ENCODE assay signal across 13 cellular contexts in the genomic region with DNA sequence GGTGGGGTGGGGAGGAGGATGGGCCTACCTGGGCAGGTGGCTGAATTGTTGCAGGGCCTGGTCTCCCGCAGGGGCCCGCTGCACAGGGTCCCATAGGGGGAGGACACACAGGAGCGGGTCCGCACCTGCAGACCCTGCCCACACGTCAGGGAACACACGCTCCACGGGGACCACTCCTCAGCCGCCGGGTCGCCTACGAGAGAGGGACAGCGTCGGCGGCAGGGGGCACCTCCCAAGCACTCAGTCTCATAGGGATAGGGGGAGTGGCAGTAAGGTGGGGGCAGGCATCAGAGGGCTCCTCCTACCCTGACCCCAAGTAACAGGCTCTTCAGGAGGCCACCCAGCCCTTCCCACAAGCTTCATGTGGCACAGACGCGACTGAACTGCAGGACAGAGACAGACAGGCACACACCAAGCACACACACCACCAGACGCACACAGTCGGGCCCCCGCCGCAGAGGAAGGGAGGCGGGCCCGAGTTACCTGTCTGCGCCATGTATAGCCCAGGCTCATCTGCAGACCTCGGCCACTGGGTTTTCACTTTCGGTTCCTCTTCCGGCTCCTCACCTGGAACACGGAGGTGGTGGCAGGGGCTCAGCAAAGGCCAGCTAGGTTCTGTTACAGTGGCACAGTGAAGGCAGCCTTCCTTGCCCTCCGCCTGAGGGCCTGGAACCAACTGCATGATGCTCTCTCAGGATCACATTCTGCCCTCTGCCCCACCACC. TPM values are rescaled to one million over a fixed set of nuclear protein-coding genes. Genes with fewer than 3 reads are reported as not detected.
DNase-seq lines count a peak whose midpoint lies in the region; ATAC-seq, FAIRE-seq and TF ChIP-seq lines count a peak whose summit lies in the region.
"Had no signal": no experiment of that assay in that cellular context is flagged by ENCODE, and none has a peak within 500 bp of the region (broad histone marks: within the 10 kb centered on the region; RNA-seq: fewer than 3 reads in every experiment).

No MANE protein-coding gene starts in this region.

- FAIRE-seq in H1 (lab: Jason Lieb, UNC), result no peak
- FAIRE-seq: urothelium cell line had no signal

- POLR2A ChIA-PET in H1 (lab: Charles Lee; ENCODE audit: partially characterized antibody), result interaction anchor here (1.5 to 1.9 kb wide), 3 partner anchors 10 to 18 kb away, joined by 4 to 9 read pairs (median 7); no protein-coding TSS in a partner anchor
- POLR2A ChIA-PET in SK-N-SH (lab: Yijun Ruan, JAX), result no interaction called here

- peaks cover 0 to 3% of the 10 kb centered on the region in 2 experiments for H4K20me1 ChIP-seq in H1 (replicated peaks in 1 of 2; ENCODE audit: control insufficient read depth in 1 of 2, insufficient read depth in 2 of 2, low read length in 2 of 2)
- peaks cover 13% of the 10 kb centered on the region for H4K20me1 ChIP-seq in SK-N-SH (ENCODE audit: insufficient read depth)

- TF ChIP-seq POLR2A in H1 (IDR thresholded peaks at IDR 0.05; ENCODE audit: control extremely low read depth in 1 of 2, low read depth in 2 of 2, low read length in 2 of 2), result no peak

- H2BK20ac ChIP-seq in H1 (ENCODE audit: low read length), result no peak overlapping the region

- no peak overlapping the region for H2BK120ac ChIP-seq in H1 (replicated peaks; ENCODE audit: low read depth, low read length)

- H3K14ac ChIP-seq in H1 (ENCODE audit: insufficient read length), result no peak overlapping the region

- 90% methylated on average over 28 of the region's 28 CpGs; no CpG with 5 or more reads in 1 of the 2 experiments for WGBS in H1 (ENCODE audit: extremely low coverage in 1 of 2, insufficient coverage in 1 of 2, insufficient read length in 1 of 2, insufficient replicate concordance in 2 of 2, low coverage in 1 of 2, low lambda C conversion rate in 2 of 2, missing lambda C conversion rate in 1 of 2), 2 experiments
- 97% methylated on average over 12 of the region's 28 CpGs for WGBS in SK-N-SH (ENCODE audit: low lambda C conversion rate)

- H3K27me3 ChIP-seq in H1 (replicated peaks in 1 of 4; ENCODE audit: control insufficient read depth in 3 of 4, extremely low read depth in 1 of 4, insufficient read depth in 3 of 4, low read length in 3 of 4), result no peaks in the 10 kb centered on the region
- H3K27me3 ChIP-seq in upper lobe of right lung, result no peaks in the 10 kb centered on the region
- no peaks in the 10 kb centered on the region for H3K27me3 ChIP-seq in SK-N-SH (ENCODE audit: insufficient read depth)
- H3K27me3 ChIP-seq in BE2C, result no peaks in the 10 kb centered on the region
- H3K27me3 ChIP-seq: adrenal gland had no signal

- no peak overlapping the region for H3K4me3 ChIP-seq in H1 (ENCODE audit: extremely low read depth in 1 of 4, insufficient read depth in 2 of 4, low read depth in 3 of 4, low read length in 4 of 4)
- H3K4me3 ChIP-seq in upper lobe of right lung, result no peak overlapping the region
- H3K4me3 ChIP-seq in SK-N-SH (ENCODE audit: low read depth in 2 of 2, low read length in 1 of 2), result no peak overlapping the region
- H3K4me3 ChIP-seq in BE2C (ENCODE audit: low read depth, low read length), result no peak overlapping the region
- H3K4me3 ChIP-seq: adrenal gland had no signal

- no peak overlapping the region for H2AFZ ChIP-seq in H1 (ENCODE audit: low read length)
- no peak overlapping the region for H2AFZ ChIP-seq in SK-N-SH (ENCODE audit: low read depth)

- H3K4ac ChIP-seq in H1 (replicated peaks; ENCODE audit: insufficient read length, low read depth, low read length), result no peak overlapping the region

- no peak overlapping the region for H4K8ac ChIP-seq in H1 (ENCODE audit: extremely low read depth, insufficient read depth, low read length)

- H3K4me2 ChIP-seq in H1 (ENCODE audit: insufficient read depth in 1 of 2, low read depth in 2 of 2, low read length in 2 of 2), result no peak overlapping the region
- no peak overlapping the region for H3K4me2 ChIP-seq in SK-N-SH

- DNase-seq in GM10266 (ENCODE audit: extremely low spot score) (peak; percentile 43), H1 (ENCODE audit: low read depth in 1 of 2, low spot score in 2 of 2) (no peak), upper lobe of right lung (no peak), SK-N-SH (no peak), BE2C (no peak)
- DNase-seq: adrenal gland; foreskin fibroblast; kidney glomerular epithelial cell; naive thymus-derived CD4-positive, alpha-beta T cell had no signal

- H3K4me1 ChIP-seq in H1 (replicated peaks in 1 of 4; ENCODE audit: control insufficient read depth in 3 of 4, insufficient read depth in 4 of 4, low read length in 3 of 4), result peaks cover 0 to 9% (median 8%) of the 10 kb centered on the region in 4 experiments; a peak in 6 of 7 replicates
- no peaks in the 10 kb centered on the region for H3K4me1 ChIP-seq in upper lobe of right lung
- peaks cover 0 to 45% of the 10 kb centered on the region in 2 experiments; a peak in 1 of 4 replicates for H3K4me1 ChIP-seq in SK-N-SH (ENCODE audit: control insufficient read depth in 1 of 2, insufficient read depth in 2 of 2, low read depth in 1 of 2, low read length in 1 of 2)
- H3K4me1 ChIP-seq in BE2C, result peaks cover 7% of the 10 kb centered on the region; the same call in 1 of the 2 replicates

- no peaks in the 10 kb centered on the region for H3K36me3 ChIP-seq in H1 (ENCODE audit: control insufficient read depth in 2 of 4, insufficient read depth in 4 of 4, low read length in 3 of 4)
- H3K36me3 ChIP-seq in upper lobe of right lung, result no peaks in the 10 kb centered on the region
- H3K36me3 ChIP-seq in SK-N-SH (replicated peaks in 1 of 2; ENCODE audit: control insufficient read depth in 1 of 2, insufficient read depth in 2 of 2, low read length in 1 of 2), result peaks cover 0 to 4% of the 10 kb centered on the region in 2 experiments
- peaks cover 7% of the 10 kb centered on the region; the same call in 1 of the 2 replicates for H3K36me3 ChIP-seq in BE2C
- H3K36me3 ChIP-seq: adrenal gland had no signal

- ATAC-seq in GM19455 (IDR thresholded peaks at IDR 0.05; ENCODE audit: unreplicated experiment) (peak; percentile 62), HG03175 (IDR thresholded peaks at IDR 0.05; ENCODE audit: unreplicated experiment) (peak; percentile 80), GM21619 (IDR thresholded peaks at IDR 0.05; ENCODE audit: unreplicated experiment) (no peak), upper lobe of right lung (no peak)
- ATAC-seq: naive thymus-derived CD4-positive, alpha-beta T cell had no signal

- no peak overlapping the region for H2BK5ac ChIP-seq in H1 (ENCODE audit: low read depth, low read length)

- no peaks in the 10 kb centered on the region for H3K79me1 ChIP-seq in H1 (ENCODE audit: low read depth, low read length)

- peak overlapping the region; percentile 16 for H4K91ac ChIP-seq in H1 (replicated peaks; ENCODE audit: insufficient read length, low read length)

- H3K9me3 ChIP-seq in H1 (ENCODE audit: insufficient read depth in 2 of 2, low read depth in 1 of 2, low read length in 1 of 2) (no peaks in the 10 kb centered on the region), upper lobe of right lung (no peaks in the 10 kb centered on the region), SK-N-SH (no peaks in the 10 kb centered on the region), BE2C (no peaks in the 10 kb centered on the region)
- H3K9me3 ChIP-seq: adrenal gland had no signal

- H3K27ac ChIP-seq in H1 (ENCODE audit: low read depth, low read length), result no peak overlapping the region
- no peak overlapping the region for H3K27ac ChIP-seq in upper lobe of right lung
- no peak overlapping the region for H3K27ac ChIP-seq in SK-N-SH (ENCODE audit: low read depth in 2 of 2, low read length in 1 of 2)
- H3K27ac ChIP-seq: adrenal gland had no signal

- H4K5ac ChIP-seq in H1 (ENCODE audit: insufficient read length, low read depth, low read length), result no peak overlapping the region

- H3K79me2 ChIP-seq in H1 (ENCODE audit: control insufficient read depth in 1 of 2, insufficient read depth in 2 of 2, low read length in 2 of 2) (no peaks in the 10 kb centered on the region), SK-N-SH (ENCODE audit: insufficient read depth) (no peaks in the 10 kb centered on the region)

- no peak overlapping the region for H3K9ac ChIP-seq in H1 (replicated peaks in 1 of 4; ENCODE audit: extremely low read depth in 1 of 4, low read depth in 3 of 4, low read length in 3 of 4)
- no peak overlapping the region for H3K9ac ChIP-seq in SK-N-SH

- no peak for TF ChIP-seq RAD21 in H1 (IDR thresholded peaks at IDR 0.05 in 1 of 2, conservative IDR thresholded peaks at IDR 0.05 in 1 of 2; ENCODE audit: low read depth in 2 of 2, low read length in 2 of 2)
- no peak for TF ChIP-seq RAD21 in SK-N-SH (IDR thresholded peaks at IDR 0.05; ENCODE audit: low read length)

- no peak for TF ChIP-seq EP300 in H1 (IDR thresholded peaks at IDR 0.05; ENCODE audit: borderline replicate concordance in 1 of 2, low read depth in 2 of 2, low read length in 2 of 2)
- TF ChIP-seq EP300 in SK-N-SH (IDR thresholded peaks at IDR 0.05; ENCODE audit: borderline replicate concordance in 1 of 2, low read depth in 1 of 2, low read length in 1 of 2), result no peak

- H2BK15ac ChIP-seq in H1 (ENCODE audit: low read length), result no peak overlapping the region

- H3K56ac ChIP-seq in H1 (replicated peaks; ENCODE audit: insufficient read length, low read depth, low read length), result no peak overlapping the region

- intact Hi-C loops in upper lobe of right lung (cut with DNase I), result no loop called here

- no peak overlapping the region for H2AK5ac ChIP-seq in H1 (ENCODE audit: low read depth, low read length)

- H3K9me2 ChIP-seq in SK-N-SH, result no peaks in the 10 kb centered on the region

- H3K18ac ChIP-seq in H1 (ENCODE audit: extremely low read depth, low read length), result no peak overlapping the region

- H2BK12ac ChIP-seq in H1 (ENCODE audit: low read depth, low read length), result no peak overlapping the region; the same call in 1 of the 2 replicates

- H3K23ac ChIP-seq in H1 (ENCODE audit: insufficient read length), result no peak overlapping the region

- H3K23me2 ChIP-seq in H1 (ENCODE audit: low read depth, low read length), result no peaks in the 10 kb centered on the region

- H3F3A ChIP-seq in SK-N-SH (replicated peaks; ENCODE audit: insufficient read depth), result no peaks in the 10 kb centered on the region

- TF ChIP-seq CTCF in GM10266 (IDR thresholded peaks at IDR 0.05; ENCODE audit: control insufficient read depth, insufficient read depth, low read depth, missing control alignments) (no peak), H1 (IDR thresholded peaks at IDR 0.05; ENCODE audit: control extremely low read depth in 1 of 3, insufficient read depth in 1 of 3, low read depth in 1 of 3, low read length in 3 of 3) (no peak), upper lobe of right lung (IDR thresholded peaks at IDR 0.05) (no peak), SK-N-SH (IDR thresholded peaks at IDR 0.05) (no peak), BE2C (IDR thresholded peaks at IDR 0.05; ENCODE audit: low read depth, low read length) (no peak)

- CTCF ChIA-PET in H1 (lab: Charles Lee; ENCODE audit: partially characterized antibody), result interaction anchor here (0.9 to 9.2 kb wide), 21 partner anchors 9 to 111 kb away, joined by 3 to 130 read pairs (median 11); a partner anchor contains a TSS
- CTCF ChIA-PET in SK-N-SH (lab: Yijun Ruan, JAX), result interaction anchor here (0.6 to 6.0 kb wide), 17 partner anchors 10 to 614 kb away, joined by 3 to 111 read pairs (median 9); a partner anchor contains a TSS

RNA-seq across cellular contexts. Expression of a gene that starts 19.8 kb away (rescaled TPM):
- 25.8 and 26.2 TPM in 2 replicates for total RNA-seq in H1 (2021; fragmentation: NEBNext Ultra II Directional; extraction: Animal tissue kit (Norgen Biotek cat#: 25700))
- polyA plus RNA-seq in H1 (2011; rRNA removed) (15.6 and 29.0 TPM in 2 replicates), SK-N-SH (2012; rRNA removed) (10.6 and 13.0 TPM in 2 replicates)
- 20.6 TPM for polyA plus RNA-seq in H1 (2011; cell fraction: cytosol; rRNA removed)
- polyA plus RNA-seq in H1 (2011; cell fraction: nucleus; rRNA removed), result 126 TPM
- polyA plus RNA-seq in H1 (2012, experiment 1 of 2), result 17.3 to 29.1 TPM (median 22.1 TPM) in 4 replicates
- 15.4 TPM for polyA plus RNA-seq in H1 (2012, experiment 2 of 2)
- polyA plus RNA-seq in H1 (2013, experiment 1 of 2), result 13.4 TPM
- polyA plus RNA-seq in H1 (2013, experiment 2 of 2), result 13.0 TPM
- polyA minus RNA-seq in H1 (2011; rRNA and poly(A)+ RNA removed), result 7.5 and 9.4 TPM in 2 replicates
- polyA minus RNA-seq in H1 (2011; cell fraction: cytosol; rRNA and poly(A)+ RNA removed), result 14.0 TPM
- polyA minus RNA-seq in H1 (2011; cell fraction: nucleus; rRNA and poly(A)+ RNA removed), result 22.9 TPM
- total RNA-seq in upper lobe of right lung, result 0.69 TPM
- polyA plus RNA-seq in SK-N-SH (2012; cell fraction: cytosol; rRNA removed), result 4.3 and 8.4 TPM in 2 replicates
- 41.8 and 66.9 TPM in 2 replicates for polyA plus RNA-seq in SK-N-SH (2012; cell fraction: nucleus; rRNA removed)
- polyA plus RNA-seq in BE2C (2012; ENCODE audit: insufficient read depth, insufficient read length, low read depth), result 104 TPM
- polyA plus RNA-seq: naive thymus-derived CD4-positive, alpha-beta T cell had no signal

RNA-seq across cellular contexts. Expression of a gene that starts 40.5 kb away (rescaled TPM):
- total RNA-seq in H1 (2021; fragmentation: NEBNext Ultra II Directional; extraction: Animal tissue kit (Norgen Biotek cat#: 25700)), result 7.9 and 10.5 TPM in 2 replicates
- 2.0 and 3.4 TPM in 2 replicates for polyA plus RNA-seq in H1 (2011; rRNA removed)
- 4.3 TPM for polyA plus RNA-seq in H1 (2011; cell fraction: cytosol; rRNA removed)
- polyA plus RNA-seq in H1 (2011; cell fraction: nucleus; rRNA removed), result 31.3 TPM
- 6.8 to 10.8 TPM (median 7.9 TPM) in 4 replicates for polyA plus RNA-seq in H1 (2012, experiment 1 of 2)
- 2.9 TPM for polyA plus RNA-seq in H1 (2012, experiment 2 of 2)
- polyA plus RNA-seq in H1 (2013, experiment 1 of 2), result 4.2 TPM
- polyA plus RNA-seq in H1 (2013, experiment 2 of 2), result 3.6 TPM
- 3.3 and 4.2 TPM in 2 replicates for polyA minus RNA-seq in H1 (2011; rRNA and poly(A)+ RNA removed)
- polyA minus RNA-seq in H1 (2011; cell fraction: cytosol; rRNA and poly(A)+ RNA removed), result 6.8 TPM
- polyA minus RNA-seq in H1 (2011; cell fraction: nucleus; rRNA and poly(A)+ RNA removed), result 8.7 TPM
- total RNA-seq in upper lobe of right lung, result 28.9 TPM
- 9.0 and 10.4 TPM in 2 replicates for polyA plus RNA-seq in SK-N-SH (2012; rRNA removed)
- 3.0 and 3.8 TPM in 2 replicates for polyA plus RNA-seq in SK-N-SH (2012; cell fraction: cytosol; rRNA removed)
- 38.2 and 47.3 TPM in 2 replicates for polyA plus RNA-seq in SK-N-SH (2012; cell fraction: nucleus; rRNA removed)
- polyA plus RNA-seq in BE2C (2012; ENCODE audit: insufficient read depth, insufficient read length, low read depth), result 3.4 TPM

Comparison
In these comparisons a context has a peak if more than half of its experiments do, and no peak if none do; other contexts are left out.
1. ATAC-seq: peak in GM19455 (single experiment) and HG03175 (single experiment); none in GM21619 (single experiment) and upper lobe of right lung (single experiment).
2. RNA of a gene that starts 19.8 kb away (total RNA-seq): 25.8 to 26.2 TPM in H1; 0.69 TPM in upper lobe of right lung (single experiment); every median in the first group is over 10 times any median in the second.